8 cellular contexts compared by ENCODE assay signal in the genomic region with DNA sequence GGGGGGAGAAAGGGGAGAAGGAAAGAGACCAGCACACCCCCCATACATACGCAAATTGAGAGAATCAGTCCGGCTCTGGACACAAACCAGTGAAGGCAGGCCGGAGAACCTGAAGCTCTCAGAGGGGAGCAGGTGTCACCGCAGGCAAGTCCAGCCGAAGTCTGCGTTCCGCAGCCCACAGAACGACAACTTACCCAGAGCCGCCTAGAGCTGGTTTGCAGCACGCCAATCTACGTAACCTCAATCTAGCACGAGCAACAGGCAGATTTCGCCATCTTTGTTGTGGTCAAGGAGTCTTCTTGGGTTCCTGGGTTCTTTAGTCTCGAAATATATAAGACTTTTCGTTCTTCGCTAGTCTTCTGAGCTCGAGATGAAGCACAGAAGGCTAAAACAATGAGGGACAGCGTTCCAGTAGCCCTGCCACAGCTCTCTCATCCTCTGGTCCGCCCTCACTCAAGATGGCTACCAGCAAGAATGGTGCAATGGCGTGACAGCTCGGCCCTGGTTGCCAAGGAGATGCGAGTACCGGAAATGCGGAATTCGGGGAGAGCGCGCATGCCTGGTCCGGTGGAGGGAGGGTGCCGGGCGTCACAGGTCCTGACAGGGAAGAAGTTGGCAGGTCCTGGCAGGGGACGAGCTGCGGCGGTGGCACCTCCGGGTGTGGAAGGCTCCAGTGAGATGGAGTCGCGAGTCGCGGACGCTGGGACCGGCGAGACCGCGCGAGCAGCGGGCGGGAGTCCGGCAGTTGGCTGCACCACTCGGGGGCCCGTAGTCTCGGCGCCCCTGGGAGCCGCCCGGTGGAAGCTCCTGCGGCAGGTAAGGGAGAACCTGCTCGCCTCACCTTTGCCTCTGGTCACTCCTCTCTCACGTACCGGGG. TPM values are rescaled to one million over a fixed set of nuclear protein-coding genes. Genes with fewer than 3 reads are reported as not detected.
A peak's percentile ranks its signal among the peaks of the same experiment; 100 is the strongest.
DNase-seq lines count a peak whose midpoint lies in the region; ATAC-seq and TF ChIP-seq lines count a peak whose summit lies in the region.

A gene (plus strand): TSS at position 618 of the 877 bp plus-strand sequence.
A gene (minus strand): TSS at position 165 of the 877 bp plus-strand sequence. CDS start 15,152 bp downstream, outside the sequence.

- H2BK120ac ChIP-seq in mesendoderm (ENCODE audit: low read depth, low read length), result no peak within 1 kb of the TSS

- no peak for TF ChIP-seq CTCF in Caco-2 (IDR thresholded peaks at IDR 0.05; ENCODE audit: insufficient read depth in 1 of 2, low read depth in 1 of 2, low read length in 1 of 2, severe bottlenecking in 1 of 2, unreplicated experiment in 1 of 2)

- peak within 1 kb of the TSS; percentile 55 for H3K18ac ChIP-seq in mesendoderm (ENCODE audit: low read length)

- no peaks in the 10 kb centered on the region for H3K36me3 ChIP-seq in Caco-2 (ENCODE audit: control insufficient read depth, insufficient read depth, low read length)
- no peaks in the 10 kb centered on the region for H3K36me3 ChIP-seq in NT2/D1 (ENCODE audit: insufficient read depth, insufficient read length, low read length)
- H3K36me3 ChIP-seq in endocrine pancreas (ENCODE audit: control insufficient read depth, insufficient read depth, low read length), result no peaks in the 10 kb centered on the region
- H3K36me3 ChIP-seq in mesendoderm (ENCODE audit: control insufficient read depth, insufficient read depth, low read length), result no peaks in the 10 kb centered on the region

- H3K4me3 ChIP-seq in Caco-2 (ENCODE audit: low read depth, low read length) (peak within 1 kb of the TSS; percentile 93), NT2/D1 (ENCODE audit: insufficient read length, low read depth) (peak within 1 kb of the TSS; percentile 87), endocrine pancreas (ENCODE audit: control insufficient read depth, insufficient read depth, low read length) (peak within 1 kb of the TSS; percentile 96), mesendoderm (ENCODE audit: low read length) (peak within 1 kb of the TSS; percentile 92)

- peak within 1 kb of the TSS; percentile 87 for H3K27ac Mint-ChIP-seq in Caco-2 (ENCODE audit: unreplicated experiment)
- H3K27ac Mint-ChIP-seq in activated CD8-positive, alpha-beta memory T cell treated with anti-CD3 and anti-CD28 coated beads, Interleukin-2, amount 10 ng/mL, durations not matched to agents 7 days and 5 days, result peak within 1 kb of the TSS; percentile 99

- peak within 1 kb of the TSS; percentile 87 for H2BK5ac ChIP-seq in mesendoderm (ENCODE audit: low read length)

- POLR2A ChIA-PET in Caco-2 (lab: Charles Lee), result interaction anchor here (0.7 to 1.7 kb wide), 9 partner anchors 10 to 193 kb away, joined by 3 to 9 read pairs (median 6); a partner anchor contains a TSS

- peak within 1 kb of the TSS; percentile 30 for H3K27ac ChIP-seq in mesendoderm (ENCODE audit: low read depth, low read length)

- peak within 1 kb of the TSS; percentile 84 for H3K9ac ChIP-seq in NT2/D1 (ENCODE audit: insufficient read length, low read depth)
- H3K9ac ChIP-seq in endocrine pancreas (ENCODE audit: control insufficient read depth, insufficient read depth, low read length), result peak within 1 kb of the TSS; percentile 96
- H3K9ac ChIP-seq in mesendoderm (ENCODE audit: low read length), result peak within 1 kb of the TSS; percentile 86

- H3K36me3 Mint-ChIP-seq in Caco-2 (ENCODE audit: insufficient read depth, unreplicated experiment), result peaks cover 16% of the 10 kb centered on the region
- H3K36me3 Mint-ChIP-seq in activated CD8-positive, alpha-beta memory T cell treated with anti-CD3 and anti-CD28 coated beads, Interleukin-2, amount 10 ng/mL, durations not matched to agents 7 days and 5 days, result peaks cover 4% of the 10 kb centered on the region

- H4K8ac ChIP-seq in mesendoderm (ENCODE audit: low read depth, low read length), result no peak within 1 kb of the TSS

- H4K5ac ChIP-seq in mesendoderm (ENCODE audit: low read length), result no peak within 1 kb of the TSS

- H3K27me3 ChIP-seq in Caco-2 (replicated peaks; ENCODE audit: control insufficient read depth, insufficient read depth, low read length), result no peaks in the 10 kb centered on the region
- H3K27me3 ChIP-seq in NT2/D1 (ENCODE audit: insufficient read depth, insufficient read length), result no peaks in the 10 kb centered on the region
- no peaks in the 10 kb centered on the region for H3K27me3 ChIP-seq in endocrine pancreas (ENCODE audit: control insufficient read depth, insufficient read depth, low read length)
- no peaks in the 10 kb centered on the region for H3K27me3 ChIP-seq in mesendoderm (ENCODE audit: insufficient read depth, low read length, poor library complexity)

- H3K56ac ChIP-seq in mesendoderm (ENCODE audit: low read length), result peak within 1 kb of the TSS; percentile 92

- H3K23ac ChIP-seq in mesendoderm (ENCODE audit: low read length), result peak within 1 kb of the TSS; percentile 54

- H2BK15ac ChIP-seq in mesendoderm (replicated peaks; ENCODE audit: low read depth), result no peak within 1 kb of the TSS

- H3K27me3 Mint-ChIP-seq in Caco-2 (ENCODE audit: insufficient read depth, unreplicated experiment), result no peaks in the 10 kb centered on the region
- H3K27me3 Mint-ChIP-seq in activated CD8-positive, alpha-beta memory T cell treated with anti-CD3 and anti-CD28 coated beads, Interleukin-2, amount 10 ng/mL, durations not matched to agents 7 days and 5 days, result no peaks in the 10 kb centered on the region

- H2AK5ac ChIP-seq in mesendoderm (ENCODE audit: low read length), result no peak within 1 kb of the TSS

- H3K4me1 ChIP-seq in Caco-2 (0 out of 2 replicates have a peak, but pooled peaks cover 7% of the 10 kb centered on the region), NT2/D1 (ENCODE audit: insufficient read depth, insufficient read length) (no peaks in the 10 kb centered on the region), endocrine pancreas (ENCODE audit: control insufficient read depth, insufficient read depth, low read length) (peaks cover 15% of the 10 kb centered on the region), mesendoderm (ENCODE audit: control insufficient read depth, low read depth, low read length) (peaks cover 2% of the 10 kb centered on the region)

- peaks cover 8% of the 10 kb centered on the region for H3K4me1 Mint-ChIP-seq in Caco-2 (ENCODE audit: low read depth, unreplicated experiment)
- peaks cover 46% of the 10 kb centered on the region for H3K4me1 Mint-ChIP-seq in activated CD8-positive, alpha-beta memory T cell treated with anti-CD3 and anti-CD28 coated beads, Interleukin-2, amount 10 ng/mL, durations not matched to agents 7 days and 5 days

- H3K79me2 ChIP-seq in mesendoderm (ENCODE audit: control insufficient read depth, insufficient read depth, low read length), result peaks cover 4% of the 10 kb centered on the region

- peak within 1 kb of the TSS; percentile 86 for H3K4me3 Mint-ChIP-seq in Caco-2 (ENCODE audit: unreplicated experiment)
- H3K4me3 Mint-ChIP-seq in activated CD8-positive, alpha-beta memory T cell treated with anti-CD3 and anti-CD28 coated beads, Interleukin-2, amount 10 ng/mL, durations not matched to agents 7 days and 5 days, result peak within 1 kb of the TSS; percentile 91

- H3K79me1 ChIP-seq in mesendoderm (ENCODE audit: low read length), result peaks cover 8% of the 10 kb centered on the region

- CTCF ChIA-PET in Caco-2 (lab: Charles Lee), result interaction anchor here (0.5 to 1.9 kb wide), 12 partner anchors 10 to 594 kb away, joined by 3 to 9 read pairs (median 4); no protein-coding TSS in a partner anchor
- CTCF ChIA-PET in activated CD8-positive, alpha-beta memory T cell treated with anti-CD3 and anti-CD28 coated beads, Interleukin-2, amount 10 ng/mL, durations not matched to agents 7 days and 5 days (lab: Charles Lee), result interaction anchor here (0.7 to 2.2 kb wide), 11 partner anchors 9 to 317 kb away, joined by 3 to 10 read pairs (median 4); no protein-coding TSS in a partner anchor

- DNase-seq in Caco-2, result peak; percentile 99
- peak; percentile 29 to 98 (median 95) for DNase-seq in HUDEP-2 (lab: John Stamatoyannopoulos, UW; ENCODE audit: unreplicated experiment in 76 of 76)
- peak; percentile 95 for DNase-seq in NT2/D1 (ENCODE audit: low read depth, low spot score)
- DNase-seq in activated CD8-positive, alpha-beta memory T cell treated with anti-CD3 and anti-CD28 coated beads, Interleukin-2, amount 10 ng/mL, durations not matched to agents 7 days and 5 days, result peak; percentile 99
- peak; percentile 99 for DNase-seq in mesendoderm
- peak; percentile 98 for DNase-seq in stimulated activated CD8-positive, alpha-beta memory T cell treated with anti-CD3 and anti-CD28 coated beads, Interleukin-15, amount 100 ng/mL, for 1 hour (ENCODE audit: low read depth)

- peak within 1 kb of the TSS; percentile 94 for H3K4me2 ChIP-seq in mesendoderm (ENCODE audit: low read length)

- H3K9me3 ChIP-seq in Caco-2 (no peaks in the 10 kb centered on the region), NT2/D1 (ENCODE audit: insufficient read depth, low read length) (no peaks in the 10 kb centered on the region), endocrine pancreas (ENCODE audit: control insufficient read depth, low read length) (no peaks in the 10 kb centered on the region)

- intact Hi-C loops in Caco-2 (cut with micrococcal nuclease; ENCODE audit: unreplicated experiment), result loop anchor here (2.0 kb wide), 1 partner anchor 27 kb away; no protein-coding TSS in a partner anchor

- ATAC-seq in GM21381 (IDR thresholded peaks at IDR 0.05; ENCODE audit: unreplicated experiment), result peak; percentile 78
- peak; percentile 89 for ATAC-seq in activated CD8-positive, alpha-beta memory T cell treated with anti-CD3 and anti-CD28 coated beads, Interleukin-2, amount 10 ng/mL, durations not matched to agents 7 days and 5 days

- WGBS in mesendoderm (ENCODE audit: extremely low coverage, insufficient coverage, low lambda C conversion rate), result no CpG with 5 or more reads among the region's 57 CpGs

- no peak within 1 kb of the TSS for H3K4ac ChIP-seq in mesendoderm (ENCODE audit: low read depth, low read length)

- H3K9me3 Mint-ChIP-seq in Caco-2 (ENCODE audit: unreplicated experiment), result no peaks in the 10 kb centered on the region
- H3K9me3 Mint-ChIP-seq in activated CD8-positive, alpha-beta memory T cell treated with anti-CD3 and anti-CD28 coated beads, Interleukin-2, amount 10 ng/mL, durations not matched to agents 7 days and 5 days (ENCODE audit: low read depth), result no peaks in the 10 kb centered on the region

- BruUV-seq in Caco-2 (replicated peaks; lab: Mats Ljungman, UMichigan), result no TSS peak

RNA-seq across cellular contexts. Expression of the first gene that starts in this region (rescaled TPM):
- total RNA-seq in Caco-2 (2022), result 24.4 and 25.2 TPM in 2 replicates
- total RNA-seq in activated CD8-positive, alpha-beta memory T cell treated with anti-CD3 and anti-CD28 coated beads, Interleukin-2, amount 10 ng/mL, durations not matched to agents 7 days and 5 days, result 10 to 100 TPM; 12.8 to 13.3 TPM
- polyA plus RNA-seq in mesendoderm (2013, experiment 1 of 2), result 14.4 TPM
- 14.3 TPM for polyA plus RNA-seq in mesendoderm (2013, experiment 2 of 2)

RNA-seq across cellular contexts. Expression of the second gene that starts in this region (rescaled TPM):
- 41.8 and 46.4 TPM in 2 replicates for total RNA-seq in Caco-2 (2022)
- 10 to 100 TPM; 20.0 to 23.8 TPM for total RNA-seq in activated CD8-positive, alpha-beta memory T cell treated with anti-CD3 and anti-CD28 coated beads, Interleukin-2, amount 10 ng/mL, durations not matched to agents 7 days and 5 days
- 19.7 TPM for polyA plus RNA-seq in mesendoderm (2013, experiment 1 of 2)
- 20.5 TPM for polyA plus RNA-seq in mesendoderm (2013, experiment 2 of 2)

Comparison
In these comparisons a context has a peak if more than half of its experiments do, and no peak if none do; other contexts are left out.
1. Peak in every context shown above with its lines: DNase-seq, ATAC-seq, H3K4me3 ChIP-seq and H3K27ac ChIP-seq.